In the genomic region with DNA sequence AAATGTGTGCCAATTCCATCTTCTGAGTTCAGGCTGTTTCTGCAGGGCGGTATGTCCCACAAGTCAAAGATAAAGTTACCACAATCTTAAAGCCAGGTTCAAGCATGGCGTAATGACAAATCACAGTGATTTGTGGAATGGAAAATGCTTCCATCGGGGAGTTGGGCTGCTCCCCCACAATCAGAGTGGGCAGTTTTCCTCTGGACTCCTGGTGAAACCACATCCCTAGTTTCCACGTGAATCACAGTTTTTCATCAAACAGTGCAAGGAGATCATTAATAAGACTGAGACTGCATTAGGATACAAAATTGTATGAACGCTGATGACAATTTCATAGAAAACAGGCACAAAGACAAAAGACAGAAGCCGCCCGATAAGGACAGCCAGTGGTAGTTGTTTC, we compare ENCODE assay signal across 8 cellular contexts. TPM values are rescaled to one million over a fixed set of nuclear protein-coding genes. Genes with fewer than 3 reads are reported as not detected.
DNase-seq lines count a peak whose midpoint lies in the region; ATAC-seq and TF ChIP-seq lines count a peak whose summit lies in the region.

No MANE protein-coding gene starts in this region.

- peak; percentile 18 for DNase-seq in AG09319 (ENCODE audit: extremely low read depth, low read depth)
- DNase-seq in breast epithelium (ENCODE audit: low spot score in 2 of 2), result no peak
- DNase-seq in stimulated activated CD4-positive, alpha-beta T cell treated with anti-CD3 and anti-CD28 coated beads, Interleukin-2, amount 100 ng/mL, for 48 hours, result no peak
- no peak for DNase-seq in left colon

- peak overlapping the region; percentile 61 to 79 (median 76) for H3K27ac Mint-ChIP-seq in nephron

- H3K27me3 ChIP-seq in HUES64 (ENCODE audit: insufficient read depth, low read length), result peaks cover 8% of the 10 kb centered on the region; the same call in 1 of the 2 replicates
- H3K27me3 ChIP-seq in breast epithelium, result no peaks in the 10 kb centered on the region

- ATAC-seq in HG03460 (IDR thresholded peaks at IDR 0.05; ENCODE audit: unreplicated experiment), result no peak
- no peak for ATAC-seq in left colon
- ATAC-seq in HG03571 (IDR thresholded peaks at IDR 0.05; ENCODE audit: unreplicated experiment), result no peak

- no peaks in the 10 kb centered on the region for H3K9me3 ChIP-seq in HUES64 (ENCODE audit: insufficient read depth, low read depth, low read length)
- no peaks in the 10 kb centered on the region for H3K9me3 ChIP-seq in breast epithelium

- no peaks in the 10 kb centered on the region for H3K9me3 Mint-ChIP-seq in nephron

- H3K4me3 ChIP-seq in HUES64 (ENCODE audit: low read length) (peak overlapping the region; percentile 31; the same call in 1 of the 2 replicates), breast epithelium (peak overlapping the region in 2 of 3 donors; percentile 12 to 93)

- H3K27ac ChIP-seq in HUES64 (ENCODE audit: low read depth, low read length) (peak overlapping the region; percentile 93), breast epithelium (peak overlapping the region; percentile 58 to 99)

- no peaks in the 10 kb centered on the region for H3K27me3 Mint-ChIP-seq in nephron (ENCODE audit: low read depth)

- H3K4me1 ChIP-seq in HUES64 (ENCODE audit: insufficient read depth, low read length), result peaks cover 51% of the 10 kb centered on the region
- peaks cover 0 to 10% of the 10 kb centered on the region in 2 donors for H3K4me1 ChIP-seq in breast epithelium

- peak overlapping the region; percentile 44; the same call in 1 of the 2 replicates for H3K9ac ChIP-seq in HUES64 (ENCODE audit: low read depth, low read length)

- peaks cover 52% of the 10 kb centered on the region for H3K4me1 Mint-ChIP-seq in nephron

- 57% methylated on average over 7 of the region's 7 CpGs for WGBS in HUES64

- TF ChIP-seq POLR2A in breast epithelium (IDR thresholded peaks at IDR 0.05), result no peak

- no peaks in the 10 kb centered on the region for H3K36me3 ChIP-seq in HUES64 (ENCODE audit: insufficient read depth, low read length)
- H3K36me3 ChIP-seq in breast epithelium, result no peaks in the 10 kb centered on the region

- TF ChIP-seq CTCF in AG09319 (IDR thresholded peaks at IDR 0.05; ENCODE audit: low read depth, low read length), result no peak
- TF ChIP-seq CTCF in breast epithelium (IDR thresholded peaks at IDR 0.05), result no peak
- no peak for TF ChIP-seq CTCF in nephron (IDR thresholded peaks at IDR 0.05; ENCODE audit: unreplicated experiment in 3 of 3)

- no peaks in the 10 kb centered on the region for H3K36me3 Mint-ChIP-seq in nephron (ENCODE audit: low read depth)

- peak overlapping the region; percentile 9 to 72 (median 71) for H3K4me3 Mint-ChIP-seq in nephron

- intact Hi-C loops in breast epithelium (cut with DNase I; ENCODE audit: low total_unique reads) (no loop called here), left colon (cut with DNase I, micrococcal nuclease) (no loop called here)

RNA-seq across cellular contexts. Expression of gene LITAF, which starts 3.5 kb away (rescaled TPM):
- polyA plus RNA-seq in HUES64 (2013, experiment 1 of 2), result 147 TPM
- polyA plus RNA-seq in HUES64 (2013, experiment 2 of 2), result 152 TPM
- total RNA-seq in breast epithelium, result 100 to 1,000 TPM in 1 of 3 donors, 10 to 100 TPM in 2; 50.6 to 109 (median 59.0) TPM
- total RNA-seq in left colon, result 100 to 1,000 TPM; 171 to 240 TPM
